In the genomic region with DNA sequence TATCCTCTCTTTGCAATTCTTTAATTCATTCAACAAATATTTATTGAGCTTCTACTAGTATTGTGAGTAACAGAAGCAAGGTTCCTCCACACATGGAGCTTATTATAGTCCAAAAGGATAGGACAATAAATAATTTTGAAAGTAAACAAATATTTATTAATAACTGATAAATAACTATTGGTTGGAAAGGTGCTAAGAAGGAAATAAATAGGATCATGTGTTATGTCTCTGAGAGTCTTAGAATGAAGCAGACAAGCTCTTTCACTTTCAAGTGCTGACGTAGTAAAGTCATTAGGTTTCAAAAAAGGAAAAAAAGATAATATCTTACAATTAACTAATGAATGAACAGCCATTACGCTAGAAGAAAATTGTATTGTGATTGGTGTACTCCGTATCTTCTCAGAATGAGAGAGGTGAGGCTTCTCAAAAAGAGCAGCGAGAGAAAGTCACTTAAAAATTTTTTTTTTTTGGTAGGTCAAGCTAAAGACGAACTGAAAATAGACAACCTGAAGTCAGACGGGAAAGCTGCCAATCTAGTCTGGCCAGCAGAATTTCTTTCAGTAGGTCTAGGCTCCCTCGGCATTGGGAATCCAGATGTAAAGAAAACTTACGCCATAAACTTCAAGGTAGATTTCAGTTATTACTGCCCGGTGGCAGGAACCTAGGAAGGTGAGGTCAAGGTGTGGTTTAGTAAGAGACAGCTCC, we compare ENCODE assay signal across 8 cellular contexts. TPM values are rescaled to one million over a fixed set of nuclear protein-coding genes. Genes with fewer than 3 reads are reported as not detected.
A peak's percentile ranks its signal among the peaks of the same experiment; 100 is the strongest.
DNase-seq lines count a peak whose midpoint lies in the region; ATAC-seq and TF ChIP-seq lines count a peak whose summit lies in the region.

No MANE protein-coding gene starts in this region.

- no peak for TF ChIP-seq CTCF in MM.1S (IDR thresholded peaks at IDR 0.05; ENCODE audit: low read length)
- TF ChIP-seq CTCF in dorsolateral prefrontal cortex (IDR thresholded peaks at IDR 0.05 in 54 of 56, conservative IDR thresholded peaks at IDR 0.05 in 2 of 56; ENCODE audit: low read depth in 1 of 56, partially characterized antibody in 56 of 56): no peak
- TF ChIP-seq CTCF in neural crest cell (conservative IDR thresholded peaks at IDR 0.05): no peak

- no peaks in the 10 kb centered on the region for H3K9me2 ChIP-seq in MM.1S (replicated peaks; ENCODE audit: insufficient read depth, low read length)

- intact Hi-C loops in dorsolateral prefrontal cortex (cut with DNase I): loop anchor here in 1 of 2 donors (10.0 kb wide), 1 partner anchor 106 kb away; the partner anchor contains the start of gene MSRB3

- peaks cover 40% of the 10 kb centered on the region for H3K36me3 Mint-ChIP-seq in activated T-cell treated with anti-CD3 and anti-CD28 coated beads, Interleukin-2, amount 50 U/mL, for 24 hours (ENCODE audit: low read depth)
- peaks cover 5% of the 10 kb centered on the region for H3K36me3 Mint-ChIP-seq in neural crest cell (ENCODE audit: low read depth)

- no peaks in the 10 kb centered on the region for H3K9me3 ChIP-seq in MM.1S (replicated peaks; ENCODE audit: insufficient read depth, low read length)

- H3F3A ChIP-seq in MM.1S (ENCODE audit: insufficient read depth, low read length): peaks cover 16% of the 10 kb centered on the region

- H3K27ac ChIP-seq in MM.1S (ENCODE audit: low read length) (peak overlapping the region; percentile 90), dorsolateral prefrontal cortex (peak overlapping the region; percentile 52 to 97 (median 91))

- H3K27ac Mint-ChIP-seq in activated T-cell treated with anti-CD3 and anti-CD28 coated beads, Interleukin-2, amount 50 U/mL, for 24 hours: peak overlapping the region; percentile 99
- peak overlapping the region; percentile 100 for H3K27ac Mint-ChIP-seq in neural crest cell (ENCODE audit: unreplicated experiment)

- DNase-seq in activated T-cell treated with anti-CD3 and anti-CD28 coated beads, Interleukin-2, amount 50 U/mL, for 24 hours: no peak
- DNase-seq in activated T-cell treated with anti-CD3 and anti-CD28 coated beads, Interleukin-2, amount 50 U/mL, for 1 hour: no peak
- DNase-seq in MM.1S (peak; percentile 65), dorsolateral prefrontal cortex (peak in 1 of 10 donors; percentile 13), neural crest cell (ENCODE audit: low read depth, low spot score) (no peak), NCI-H1092 treated with DMSO at 0.1 percent for 48 hours (lab: John Stamatoyannopoulos, UW) (no peak)
- no peak for DNase-seq in activated CD4-positive, alpha-beta T cell treated with anti-CD3 and anti-CD28 coated beads, Interleukin-2, amount 50 U/mL, for 48 hours

- no peaks in the 10 kb centered on the region; the same call in 1 of the 2 replicates for H3K36me3 ChIP-seq in MM.1S (replicated peaks; ENCODE audit: insufficient read depth, low read length)

- no peaks in the 10 kb centered on the region for H3K27me3 ChIP-seq in MM.1S (replicated peaks; ENCODE audit: insufficient read depth, low read length)
- peaks cover 0 to 3% (median 0%) of the 10 kb centered on the region in 45 donors for H3K27me3 ChIP-seq in dorsolateral prefrontal cortex

- ATAC-seq in GM18861 (IDR thresholded peaks at IDR 0.05; ENCODE audit: unreplicated experiment): no peak

- H3K9me3 Mint-ChIP-seq in activated T-cell treated with anti-CD3 and anti-CD28 coated beads, Interleukin-2, amount 50 U/mL, for 24 hours: no peaks in the 10 kb centered on the region
- no peaks in the 10 kb centered on the region for H3K9me3 Mint-ChIP-seq in neural crest cell

- H3K4me2 ChIP-seq in MM.1S (ENCODE audit: low read depth, low read length): peak overlapping the region; percentile 61

- H3K4me3 ChIP-seq in MM.1S (ENCODE audit: low read length): peak overlapping the region; percentile 86
- peak overlapping the region; percentile 35 to 100 (median 95) for H3K4me3 ChIP-seq in dorsolateral prefrontal cortex

- H3K9ac ChIP-seq in MM.1S (ENCODE audit: low read length): peak overlapping the region; percentile 97

- H3K4me3 Mint-ChIP-seq in activated T-cell treated with anti-CD3 and anti-CD28 coated beads, Interleukin-2, amount 50 U/mL, for 24 hours: peak overlapping the region; percentile 97
- peak overlapping the region; percentile 100 for H3K4me3 Mint-ChIP-seq in neural crest cell

- H3K79me2 ChIP-seq in MM.1S (ENCODE audit: low read length): peaks cover 52% of the 10 kb centered on the region

- H3K4me1 Mint-ChIP-seq in activated T-cell treated with anti-CD3 and anti-CD28 coated beads, Interleukin-2, amount 50 U/mL, for 24 hours (ENCODE audit: low read depth): peaks cover 33% of the 10 kb centered on the region
- H3K4me1 Mint-ChIP-seq in neural crest cell: peaks cover 35% of the 10 kb centered on the region

- H4K20me1 ChIP-seq in MM.1S (ENCODE audit: insufficient read depth, low read length): peaks cover 33% of the 10 kb centered on the region

- no peaks in the 10 kb centered on the region for H3K27me3 Mint-ChIP-seq in activated T-cell treated with anti-CD3 and anti-CD28 coated beads, Interleukin-2, amount 50 U/mL, for 24 hours
- H3K27me3 Mint-ChIP-seq in neural crest cell (ENCODE audit: low read depth): peaks cover 26% of the 10 kb centered on the region

- H3K4me1 ChIP-seq in MM.1S (ENCODE audit: low read length): peaks cover 19% of the 10 kb centered on the region

- H2AFZ ChIP-seq in MM.1S (ENCODE audit: low read length): peak overlapping the region; percentile 88

RNA-seq across cellular contexts. Expression of gene LEMD3, which starts 0.6 kb away (rescaled TPM):
- total RNA-seq in dorsolateral prefrontal cortex (10 to 100 TPM; 28.3 to 49.9 (median 37.3) TPM), neural crest cell (27.8 and 31.8 TPM in 2 replicates)

RNA-seq across cellular contexts. Expression of gene WIF1, which starts 47.7 kb away (rescaled TPM):
- 10 to 100 TPM in 101 of 120 experiments, 1 to 10 TPM in 19; 1.5 to 77.3 (median 22.0) TPM for total RNA-seq in dorsolateral prefrontal cortex
- total RNA-seq in neural crest cell: not detected in 2 replicates
